Comparison of ENCODE assay signal across 22 cellular contexts in the genomic region with DNA sequence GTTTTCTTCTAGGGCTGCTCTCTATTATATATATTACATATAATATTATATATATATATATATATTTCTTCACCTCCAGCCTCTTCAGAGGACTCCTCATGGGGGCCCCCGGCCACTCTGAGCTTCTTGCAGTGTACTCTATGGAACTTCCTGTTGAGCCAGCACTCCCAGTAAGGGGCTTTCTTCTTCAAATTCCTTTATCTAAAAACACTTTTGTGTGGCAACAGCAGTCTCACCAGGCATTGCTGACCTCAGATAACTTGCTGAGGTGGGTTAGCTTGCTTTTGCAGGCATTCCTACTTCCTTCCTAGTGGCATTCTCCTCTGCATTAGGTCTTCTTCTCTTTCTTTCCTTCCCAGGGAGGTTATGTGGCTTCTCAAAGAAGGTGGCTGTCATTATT.
DNase-seq lines count a peak whose midpoint lies in the region; ATAC-seq and TF ChIP-seq lines count a peak whose summit lies in the region.
"Had no signal": no experiment of that assay in that cellular context is flagged by ENCODE, and none has a peak within 500 bp of the region (broad histone marks: within the 10 kb centered on the region; RNA-seq: fewer than 3 reads in every experiment).

No MANE protein-coding gene starts in this region.

- H3K9ac ChIP-seq in IMR-90 (ENCODE audit: low read depth, low read length) (no peak overlapping the region), neural progenitor cell (no peak overlapping the region)

- peaks cover 9% of the 10 kb centered on the region for H3K9me3 Mint-ChIP-seq in neural progenitor cell
- H3K9me3 Mint-ChIP-seq: activated CD4-positive, alpha-beta memory T cell treated with anti-CD3 and anti-CD28 coated beads, Interleukin-2, amount 10 ng/mL, durations not matched to agents 7 days and 5 days had no signal

- no peak overlapping the region; the same call in 1 of the 2 replicates for H4K5ac ChIP-seq in IMR-90 (ENCODE audit: low read depth, low read length)

- no peak overlapping the region for H3K4ac ChIP-seq in IMR-90 (ENCODE audit: low read depth, low read length)

- dilution Hi-C loops in IMR-90 (cut with HindIII; ENCODE audit: low sequenced_read_pairs, unreplicated experiment), result no loop called here

- no peak for DNase-seq in IMR-90
- peak; percentile 44 to 65 for DNase-seq in SJSA1 (ENCODE audit: low read depth in 1 of 2, low spot score in 2 of 2)
- peak; percentile 58 for DNase-seq in choroid plexus epithelial cell (ENCODE audit: low read depth)
- DNase-seq in neural progenitor cell (ENCODE audit: low spot score), result peak; percentile 15
- DNase-seq in coronary artery (ENCODE audit: low spot score), result no peak
- no peak for DNase-seq in right atrium auricular region (ENCODE audit: low spot score)
- DNase-seq: activated CD4-positive, alpha-beta memory T cell treated with anti-CD3 and anti-CD28 coated beads, Interleukin-2, amount 10 ng/mL, durations not matched to agents 7 days and 5 days; adrenal gland; CD4-positive, CD25-positive, alpha-beta regulatory T cell; EL; heart right ventricle; MV-4-11; NCI-H1694; NCI-H82; psoas muscle; stimulated activated CD4-positive, alpha-beta T cell treated with anti-CD3 and anti-CD28 coated beads, Interleukin-1b, Interleukin-23, amount 100 ng/mL, for 48 hours had no signal

- intact Hi-C loops in IMR-90 (cut with micrococcal nuclease), result no loop called here

- no peak overlapping the region for H2BK20ac ChIP-seq in IMR-90 (ENCODE audit: low read depth, low read length)

- H4K20me1 ChIP-seq in IMR-90 (ENCODE audit: insufficient read depth, low read length), result no peaks in the 10 kb centered on the region
- H4K20me1 ChIP-seq in neural progenitor cell (ENCODE audit: low read depth), result no peaks in the 10 kb centered on the region

- H3F3A ChIP-seq in neural progenitor cell (ENCODE audit: low read depth), result no peaks in the 10 kb centered on the region

- no peaks in the 10 kb centered on the region for H3K79me2 ChIP-seq in neural progenitor cell (ENCODE audit: low read depth)

- no peak overlapping the region for H4K8ac ChIP-seq in IMR-90 (ENCODE audit: low read depth in 2 of 2, low read length in 2 of 2)

- no peaks in the 10 kb centered on the region for H3K79me1 ChIP-seq in IMR-90 (ENCODE audit: low read depth in 1 of 2, low read length in 2 of 2)

- no peak for TF ChIP-seq CTCF in IMR-90 (conservative IDR thresholded peaks at IDR 0.05; ENCODE audit: low read depth, low read length)
- TF ChIP-seq CTCF in choroid plexus epithelial cell (conservative IDR thresholded peaks at IDR 0.05; ENCODE audit: low read depth, low read length), result no peak
- TF ChIP-seq CTCF in neural progenitor cell (IDR thresholded peaks at IDR 0.05), result no peak
- no peak for TF ChIP-seq CTCF in coronary artery (IDR thresholded peaks at IDR 0.05)
- no peak for TF ChIP-seq CTCF in right atrium auricular region (IDR thresholded peaks at IDR 0.05)

- no peak overlapping the region for H2BK15ac ChIP-seq in IMR-90 (ENCODE audit: low read depth, low read length)

- CTCF ChIA-PET in IMR-90 (lab: Yijun Ruan, JAX), result no interaction called here

- H2AFZ ChIP-seq in IMR-90 (replicated peaks; ENCODE audit: low read length, poor library complexity), result no peak overlapping the region
- H2AFZ ChIP-seq in neural progenitor cell (replicated peaks), result peak overlapping the region; percentile 60

- POLR2A ChIA-PET in IMR-90 (lab: Charles Lee; ENCODE audit: unreplicated experiment), result no interaction called here

- H2AK9ac ChIP-seq in IMR-90 (replicated peaks; ENCODE audit: low read depth, low read length, poor library complexity), result no peak overlapping the region

- H3K56ac ChIP-seq in IMR-90 (ENCODE audit: extremely low read depth, insufficient read depth, low read length), result no peak overlapping the region

- peaks cover 3% of the 10 kb centered on the region for H3K27me3 Mint-ChIP-seq in neural progenitor cell (ENCODE audit: insufficient read depth, low read depth)
- H3K27me3 Mint-ChIP-seq: activated CD4-positive, alpha-beta memory T cell treated with anti-CD3 and anti-CD28 coated beads, Interleukin-2, amount 10 ng/mL, durations not matched to agents 7 days and 5 days; CD4-positive, CD25-positive, alpha-beta regulatory T cell had no signal

- no peak overlapping the region for H2BK120ac ChIP-seq in IMR-90 (ENCODE audit: low read depth, low read length)

- peak overlapping the region; percentile 90 for H3K27ac Mint-ChIP-seq in neural progenitor cell
- H3K27ac Mint-ChIP-seq: activated CD4-positive, alpha-beta memory T cell treated with anti-CD3 and anti-CD28 coated beads, Interleukin-2, amount 10 ng/mL, durations not matched to agents 7 days and 5 days; CD4-positive, CD25-positive, alpha-beta regulatory T cell; stimulated activated memory B cell treated with anti-CD40 and anti-IgM and Interleukin-4, amounts not matched to agents 10 μg/mL and 1 μg/mL and 100 μg/mL, for 72 hours had no signal

- H3K4me2 ChIP-seq in IMR-90 (ENCODE audit: low read depth, low read length) (0 out of 2 replicates have a peak overlapping the region, but pooled peaks have one; percentile 50), neural progenitor cell (no peak overlapping the region)

- H3K14ac ChIP-seq in IMR-90 (replicated peaks; ENCODE audit: low read depth, low read length), result no peak overlapping the region

- no peak overlapping the region; the same call in 1 of the 2 replicates for H3K18ac ChIP-seq in IMR-90 (ENCODE audit: low read depth, low read length)

- TF ChIP-seq POLR2A in IMR-90 (IDR thresholded peaks at IDR 0.05; ENCODE audit: low read depth, low read length), result no peak

- no peaks in the 10 kb centered on the region for H3K9me1 ChIP-seq in IMR-90 (ENCODE audit: insufficient read depth, low read length)

- H3K4me1 ChIP-seq in IMR-90 (ENCODE audit: control insufficient read depth, insufficient read depth, low read length) (peaks cover 3% of the 10 kb centered on the region; the same call in 1 of the 2 replicates), SJSA1 (replicated peaks) (no peaks in the 10 kb centered on the region), neural progenitor cell (peaks cover 16% of the 10 kb centered on the region), right atrium auricular region (no peaks in the 10 kb centered on the region)
- H3K4me1 ChIP-seq: adrenal gland, heart right ventricle, psoas muscle, vagina had no signal

- H3K4me3 ChIP-seq in IMR-90 (ENCODE audit: insufficient read depth, low read depth, low read length), result no peak overlapping the region
- no peak overlapping the region for H3K4me3 ChIP-seq in SJSA1
- no peak overlapping the region for H3K4me3 ChIP-seq in choroid plexus epithelial cell (ENCODE audit: low read depth, low read length)
- H3K4me3 ChIP-seq in neural progenitor cell, result no peak overlapping the region
- no peak overlapping the region for H3K4me3 ChIP-seq in coronary artery
- no peak overlapping the region for H3K4me3 ChIP-seq in right atrium auricular region
- H3K4me3 ChIP-seq: adrenal gland, cardiac muscle cell, heart right ventricle, K562, psoas muscle, vagina had no signal

- H2BK5ac ChIP-seq in IMR-90 (ENCODE audit: low read depth, low read length, poor library complexity, severe bottlenecking), result no peak overlapping the region

- no CpG with 5 or more reads among the region's 1 CpG for WGBS in IMR-90 (ENCODE audit: extremely low coverage in 2 of 2, insufficient read length in 1 of 2), 2 experiments

- in situ Hi-C loops in IMR-90 (cut with MboI; ENCODE audit: low sequenced_read_pairs), result no loop called here

- H3K36me3 Mint-ChIP-seq in neural progenitor cell, result peaks cover 3% of the 10 kb centered on the region
- H3K36me3 Mint-ChIP-seq: CD4-positive, CD25-positive, alpha-beta regulatory T cell; stimulated activated memory B cell treated with anti-CD40 and anti-IgM and Interleukin-4, amounts not matched to agents 10 μg/mL and 1 μg/mL and 100 μg/mL, for 72 hours had no signal

- H3K27me3 ChIP-seq in IMR-90 (ENCODE audit: control insufficient read depth, insufficient read depth, low read length) (peaks cover 4% of the 10 kb centered on the region; the same call in 1 of the 2 replicates), SJSA1 (replicated peaks) (peaks cover 48% of the 10 kb centered on the region), neural progenitor cell (no peaks in the 10 kb centered on the region), right atrium auricular region (no peaks in the 10 kb centered on the region)
- H3K27me3 ChIP-seq: adrenal gland, cardiac muscle cell, vagina had no signal

- no peak for TF ChIP-seq RAD21 in IMR-90 (IDR thresholded peaks at IDR 0.05; ENCODE audit: low read length)

- no peak for ATAC-seq in IMR-90 (ENCODE audit: low read depth)
- ATAC-seq in HG02870 (IDR thresholded peaks at IDR 0.05; ENCODE audit: unreplicated experiment), result no peak
- ATAC-seq: heart right ventricle; K562; psoas muscle; stimulated activated memory B cell treated with anti-CD40 and anti-IgM and Interleukin-4, amounts not matched to agents 10 μg/mL and 1 μg/mL and 100 μg/mL, for 72 hours had no signal

- H3K23ac ChIP-seq in IMR-90 (ENCODE audit: low read depth, low read length), result no peak overlapping the region

- no TSS peak for BruUV-seq in IMR-90 (replicated peaks; lab: Mats Ljungman, UMichigan)

- H3K36me3 ChIP-seq in IMR-90 (ENCODE audit: control insufficient read depth, insufficient read depth, low read length), result no peaks in the 10 kb centered on the region
- no peaks in the 10 kb centered on the region for H3K36me3 ChIP-seq in SJSA1
- no peaks in the 10 kb centered on the region for H3K36me3 ChIP-seq in neural progenitor cell
- no peaks in the 10 kb centered on the region for H3K36me3 ChIP-seq in right atrium auricular region
- H3K36me3 ChIP-seq: adrenal gland, cardiac muscle cell, heart right ventricle, vagina had no signal

- H3K4me3 Mint-ChIP-seq in neural progenitor cell, result no peak overlapping the region
- H3K4me3 Mint-ChIP-seq: activated CD4-positive, alpha-beta memory T cell treated with anti-CD3 and anti-CD28 coated beads, Interleukin-2, amount 10 ng/mL, durations not matched to agents 7 days and 5 days; CD4-positive, CD25-positive, alpha-beta regulatory T cell; stimulated activated memory B cell treated with anti-CD40 and anti-IgM and Interleukin-4, amounts not matched to agents 10 μg/mL and 1 μg/mL and 100 μg/mL, for 72 hours had no signal

- no peak overlapping the region for H2AK5ac ChIP-seq in IMR-90 (ENCODE audit: low read depth, low read length)

- H3K4me1 Mint-ChIP-seq in neural progenitor cell, result peaks cover 18% of the 10 kb centered on the region
- H3K4me1 Mint-ChIP-seq: activated CD4-positive, alpha-beta memory T cell treated with anti-CD3 and anti-CD28 coated beads, Interleukin-2, amount 10 ng/mL, durations not matched to agents 7 days and 5 days; CD4-positive, CD25-positive, alpha-beta regulatory T cell; stimulated activated memory B cell treated with anti-CD40 and anti-IgM and Interleukin-4, amounts not matched to agents 10 μg/mL and 1 μg/mL and 100 μg/mL, for 72 hours had no signal

- H3K27ac ChIP-seq in IMR-90 (ENCODE audit: insufficient read depth, low read length), result no peak overlapping the region
- no peak overlapping the region for H3K27ac ChIP-seq in SJSA1
- no peak overlapping the region for H3K27ac ChIP-seq in neural progenitor cell
- H3K27ac ChIP-seq in coronary artery, result no peak overlapping the region
- no peak overlapping the region for H3K27ac ChIP-seq in right atrium auricular region
- H3K27ac ChIP-seq: adrenal gland, cardiac muscle cell, epithelial cell of prostate, heart right ventricle, psoas muscle, vagina had no signal

- H3K9me3 ChIP-seq in IMR-90 (ENCODE audit: control insufficient read depth, insufficient read depth, low read length) (no peaks in the 10 kb centered on the region), SJSA1 (replicated peaks) (no peaks in the 10 kb centered on the region), neural progenitor cell (ENCODE audit: low read depth) (no peaks in the 10 kb centered on the region), right atrium auricular region (no peaks in the 10 kb centered on the region)
- H3K9me3 ChIP-seq: adrenal gland, vagina had no signal

- H4K91ac ChIP-seq in IMR-90 (ENCODE audit: insufficient read depth, low read depth, low read length), result no peak overlapping the region

Comparison
In these comparisons a context has a peak if more than half of its experiments do, and no peak if none do; other contexts are left out.
1. DNase-seq: peak in SJSA1 (2 of 2), choroid plexus epithelial cell (single experiment) and neural progenitor cell (single experiment); none in IMR-90 (single experiment), coronary artery (single experiment) and right atrium auricular region (single experiment).